7 cellular contexts compared by ENCODE assay signal in genomic region chr20:51551186-51551585, GRCh38.
"Had no signal": no experiment of that assay in that cellular context is flagged by ENCODE, and none has a peak within 500 bp of the region (broad histone marks: within the 10 kb centered on the region; RNA-seq: fewer than 3 reads in every experiment).

No MANE protein-coding gene starts in this region.

- H3K9ac ChIP-seq: GM23248, KMS-11 had no signal

- H3K27ac ChIP-seq: GM23248, KMS-11 had no signal

- H2AFZ ChIP-seq: GM23248 had no signal

- DNase-seq: GM23248, GOT3, H7, HCEC 1CT, Karpas-422, KBM-7 had no signal

- H3K4me3 ChIP-seq: GM23248 had no signal

- H3K4me2 ChIP-seq: KMS-11 had no signal
